ENCODE assay signal across 7 cellular contexts in genomic region chr1:204286841-204287387, GRCh38.
DNase-seq lines count a peak whose midpoint lies in the region; ATAC-seq and TF ChIP-seq lines count a peak whose summit lies in the region.

No MANE protein-coding gene starts in this region.

- H3K4ac ChIP-seq in IMR-90 (ENCODE audit: low read depth, low read length), result no peak overlapping the region
- no peak overlapping the region for H3K4ac ChIP-seq in mesenchymal stem cell (ENCODE audit: low read depth in 1 of 2, low read length in 2 of 2)

- H4K5ac ChIP-seq in IMR-90 (ENCODE audit: low read depth, low read length), result no peak overlapping the region

- in situ Hi-C loops in IMR-90 (cut with MboI; ENCODE audit: low sequenced_read_pairs), result no loop called here

- no peaks in the 10 kb centered on the region for H3K9me2 ChIP-seq in SU-DHL-6 (replicated peaks; ENCODE audit: insufficient read depth, low read length)

- H3K79me2 ChIP-seq in SU-DHL-6 (ENCODE audit: insufficient read depth, low read length), result no peaks in the 10 kb centered on the region

- POLR2A ChIA-PET in IMR-90 (lab: Charles Lee; ENCODE audit: unreplicated experiment) (no interaction called here), MCF 10A (lab: Yijun Ruan, JAX) (interaction anchor here (0.6 to 9.5 kb wide), 26 partner anchors 9 to 553 kb away, joined by 3 to 214 read pairs (median 6); no protein-coding TSS in a partner anchor)

- TF ChIP-seq RAD21 in IMR-90 (IDR thresholded peaks at IDR 0.05; ENCODE audit: low read length), result no peak

- no peak overlapping the region for H3K14ac ChIP-seq in IMR-90 (replicated peaks; ENCODE audit: low read depth, low read length)
- H3K14ac ChIP-seq in mesenchymal stem cell (ENCODE audit: low read length in 2 of 2), result no peak overlapping the region

- H4K91ac ChIP-seq in IMR-90 (ENCODE audit: insufficient read depth, low read depth, low read length) (no peak overlapping the region), mesenchymal stem cell (ENCODE audit: low read length) (peak overlapping the region; percentile 3)

- H3K27me3 Mint-ChIP-seq in MCF 10A (ENCODE audit: insufficient read depth, unreplicated experiment), result no peaks in the 10 kb centered on the region

- WGBS in IMR-90 (ENCODE audit: extremely low coverage in 2 of 2, insufficient read length in 1 of 2), 2 experiments, result 71% methylated on average over 1 of the region's 8 CpGs; no CpG with 5 or more reads in 1 of the 2 experiments
- 73% methylated on average over 6 of the region's 8 CpGs for WGBS in mesenchymal stem cell

- H3K4me1 Mint-ChIP-seq in MCF 10A (ENCODE audit: insufficient read depth, unreplicated experiment), result peaks cover 74% of the 10 kb centered on the region

- H3K23ac ChIP-seq in IMR-90 (ENCODE audit: low read depth, low read length), result no peak overlapping the region
- H3K23ac ChIP-seq in mesenchymal stem cell (ENCODE audit: low read length in 2 of 2), result no peak overlapping the region

- no peak overlapping the region for H3K4me3 ChIP-seq in IMR-90 (ENCODE audit: insufficient read depth, low read depth, low read length)
- peak overlapping the region; percentile 8 for H3K4me3 ChIP-seq in SU-DHL-6 (ENCODE audit: insufficient read depth, low read length, poor library complexity, severe bottlenecking)
- H3K4me3 ChIP-seq in mesenchymal stem cell (ENCODE audit: insufficient read depth in 1 of 2, low read depth in 1 of 2, low read length in 2 of 2), result no peak overlapping the region

- no peak overlapping the region for H2BK5ac ChIP-seq in IMR-90 (ENCODE audit: low read depth, low read length, poor library complexity, severe bottlenecking)
- no peak overlapping the region for H2BK5ac ChIP-seq in mesenchymal stem cell (ENCODE audit: low read depth, low read length, poor library complexity, severe bottlenecking)

- peaks cover 0 to 2% of the 10 kb centered on the region in 2 experiments; a peak in 1 of 4 replicates for H3K79me1 ChIP-seq in IMR-90 (ENCODE audit: low read depth in 1 of 2, low read length in 2 of 2)
- H3K79me1 ChIP-seq in mesenchymal stem cell (replicated peaks; ENCODE audit: low read length, poor library complexity, severe bottlenecking), result no peaks in the 10 kb centered on the region

- DNase-seq in IMR-90 (no peak), MCF 10A (ENCODE audit: unreplicated experiment) (peak; percentile 67), mesenchymal stem cell (peak; percentile 38), superior temporal gyrus (ENCODE audit: extremely low spot score) (peak; percentile 57), NCI-H82 treated with DMSO at 0.1 percent for 48 hours (lab: John Stamatoyannopoulos, UW; ENCODE audit: unreplicated experiment) (no peak)

- H2BK20ac ChIP-seq in IMR-90 (ENCODE audit: low read depth, low read length), result no peak overlapping the region

- intact Hi-C loops in IMR-90 (cut with micrococcal nuclease), result no loop called here
- intact Hi-C loops in MCF 10A (cut with micrococcal nuclease), result loop anchor here (5.0 kb wide), 1 partner anchor 55 kb away; no protein-coding TSS in a partner anchor

- H3K4me1 ChIP-seq in IMR-90 (ENCODE audit: control insufficient read depth, insufficient read depth, low read length) (peaks cover 16% of the 10 kb centered on the region), mesenchymal stem cell (ENCODE audit: control insufficient read depth, insufficient read depth, low read depth, low read length) (peaks cover 6% of the 10 kb centered on the region)

- no peak for ATAC-seq in IMR-90 (ENCODE audit: low read depth)
- no peak for ATAC-seq in GM21825 (IDR thresholded peaks at IDR 0.05; ENCODE audit: unreplicated experiment)

- H2BK12ac ChIP-seq in mesenchymal stem cell (ENCODE audit: low read length in 2 of 2), result peak overlapping the region in 1 of 2 experiments; percentile 72

- H3K4me2 ChIP-seq in IMR-90 (ENCODE audit: low read depth, low read length) (no peak overlapping the region), SU-DHL-6 (ENCODE audit: low read depth, low read length, poor library complexity, severe bottlenecking) (peak overlapping the region; percentile 44), mesenchymal stem cell (ENCODE audit: low read length, poor library complexity, severe bottlenecking) (no peak overlapping the region)

- H2BK15ac ChIP-seq in IMR-90 (ENCODE audit: low read depth, low read length) (peak overlapping the region; percentile 44; the same call in 1 of the 3 replicates), mesenchymal stem cell (ENCODE audit: low read depth, poor library complexity, severe bottlenecking) (peak overlapping the region; percentile 97)

- CTCF ChIA-PET in IMR-90 (lab: Yijun Ruan, JAX), result interaction anchor here (0.6 kb wide), 1 partner anchor 80 kb away, joined by 3 read pairs; no protein-coding TSS in a partner anchor
- CTCF ChIA-PET in MCF 10A (lab: Yijun Ruan, JAX), result interaction anchor here (0.6 to 7.5 kb wide), 23 partner anchors 8 to 1452 kb away, joined by 3 to 87 read pairs (median 4); partner anchors contain the start of gene GOLT1A

- H3K36me3 ChIP-seq in IMR-90 (ENCODE audit: control insufficient read depth, insufficient read depth, low read length) (no peaks in the 10 kb centered on the region), SU-DHL-6 (ENCODE audit: low read length) (no peaks in the 10 kb centered on the region), mesenchymal stem cell (ENCODE audit: control insufficient read depth in 1 of 2, insufficient read depth in 2 of 2, low read depth in 1 of 2, low read length in 2 of 2) (no peaks in the 10 kb centered on the region)

- H3K9me3 ChIP-seq in IMR-90 (ENCODE audit: control insufficient read depth, insufficient read depth, low read length), result no peaks in the 10 kb centered on the region
- H3K9me3 ChIP-seq in SU-DHL-6 (ENCODE audit: insufficient read depth, low read length), result no peaks in the 10 kb centered on the region
- no peaks in the 10 kb centered on the region for H3K9me3 ChIP-seq in mesenchymal stem cell (ENCODE audit: control insufficient read depth, low read length)

- H2BK120ac ChIP-seq in IMR-90 (ENCODE audit: low read depth, low read length) (no peak overlapping the region), mesenchymal stem cell (ENCODE audit: low read depth, low read length) (no peak overlapping the region)

- H3K27ac Mint-ChIP-seq in MCF 10A (ENCODE audit: low read depth, unreplicated experiment), result peak overlapping the region; percentile 88

- no peaks in the 10 kb centered on the region for H3F3A ChIP-seq in SU-DHL-6 (ENCODE audit: insufficient read depth)

- no peak for TF ChIP-seq POLR2A in IMR-90 (IDR thresholded peaks at IDR 0.05; ENCODE audit: low read depth, low read length)

- H2AK5ac ChIP-seq in IMR-90 (ENCODE audit: low read depth, low read length) (peak overlapping the region; percentile 23; the same call in 1 of the 2 replicates), mesenchymal stem cell (ENCODE audit: low read length, severe bottlenecking) (no peak overlapping the region)

- no peak overlapping the region for H2AK9ac ChIP-seq in IMR-90 (replicated peaks; ENCODE audit: low read depth, low read length, poor library complexity)

- dilution Hi-C loops in IMR-90 (cut with HindIII; ENCODE audit: low sequenced_read_pairs, unreplicated experiment), result no loop called here

- H3K9me3 Mint-ChIP-seq in MCF 10A (ENCODE audit: unreplicated experiment), result no peaks in the 10 kb centered on the region

- peaks cover 2% of the 10 kb centered on the region; the same call in 1 of the 2 replicates for H3K27me3 ChIP-seq in IMR-90 (ENCODE audit: control insufficient read depth, insufficient read depth, low read length)
- H3K27me3 ChIP-seq in SU-DHL-6 (ENCODE audit: low read length), result no peaks in the 10 kb centered on the region
- H3K27me3 ChIP-seq in mesenchymal stem cell (ENCODE audit: control insufficient read depth in 1 of 2, insufficient read depth in 1 of 2, low read length in 2 of 2), result peaks cover 70 to 73% of the 10 kb centered on the region in 2 experiments

- H4K20me1 ChIP-seq in IMR-90 (ENCODE audit: insufficient read depth, low read length) (no peaks in the 10 kb centered on the region), SU-DHL-6 (ENCODE audit: low read depth, low read length) (no peaks in the 10 kb centered on the region)

- TF ChIP-seq CTCF in IMR-90 (conservative IDR thresholded peaks at IDR 0.05; ENCODE audit: low read depth, low read length), result no peak
- TF ChIP-seq CTCF in SU-DHL-6 (IDR thresholded peaks at IDR 0.05; ENCODE audit: insufficient read depth, low read length, poor library complexity, severe bottlenecking), result no peak
- peak; percentile 14 for TF ChIP-seq CTCF in MCF 10A (IDR thresholded peaks at IDR 0.05; ENCODE audit: unreplicated experiment)

- H3K9ac ChIP-seq in IMR-90 (ENCODE audit: low read depth, low read length) (no peak overlapping the region), SU-DHL-6 (ENCODE audit: low read length) (peak overlapping the region; percentile 27), mesenchymal stem cell (ENCODE audit: low read length) (no peak overlapping the region)

- BruUV-seq in IMR-90 (replicated peaks; lab: Mats Ljungman, UMichigan) (no TSS peak), MCF 10A (replicated peaks; lab: Mats Ljungman, UMichigan) (no TSS peak)

- H3K4me3 Mint-ChIP-seq in MCF 10A (ENCODE audit: unreplicated experiment), result peak overlapping the region; percentile 89

- H4K8ac ChIP-seq in IMR-90 (ENCODE audit: low read depth in 2 of 2, low read length in 2 of 2) (0 out of 4 replicates have a peak overlapping the region, but pooled peaks of 1 of the 2 experiments have one; percentile 23), mesenchymal stem cell (ENCODE audit: low read length) (no peak overlapping the region)

- no peak overlapping the region for H3K27ac ChIP-seq in IMR-90 (ENCODE audit: insufficient read depth, low read length)
- no peak overlapping the region for H3K27ac ChIP-seq in SU-DHL-6 (ENCODE audit: low read depth, low read length)
- no peak overlapping the region for H3K27ac ChIP-seq in mesenchymal stem cell (ENCODE audit: low read length, poor library complexity, severe bottlenecking)

- peaks cover 10% of the 10 kb centered on the region for H3K36me3 Mint-ChIP-seq in MCF 10A (ENCODE audit: insufficient read depth, unreplicated experiment)

- peaks cover 4% of the 10 kb centered on the region; the same call in 1 of the 2 replicates for H3K9me1 ChIP-seq in IMR-90 (ENCODE audit: insufficient read depth, low read length)

- H3K18ac ChIP-seq in IMR-90 (ENCODE audit: low read depth, low read length), result no peak overlapping the region
- peak overlapping the region in 1 of 2 experiments; percentile 64 for H3K18ac ChIP-seq in mesenchymal stem cell (ENCODE audit: low read depth in 1 of 2, low read length in 2 of 2)

- H3K56ac ChIP-seq in IMR-90 (ENCODE audit: extremely low read depth, insufficient read depth, low read length), result no peak overlapping the region

- peak overlapping the region; percentile 47 for H2AFZ ChIP-seq in IMR-90 (replicated peaks; ENCODE audit: low read length, poor library complexity)
- H2AFZ ChIP-seq in SU-DHL-6 (ENCODE audit: low read depth, low read length, severe bottlenecking), result peak overlapping the region; percentile 36
- H2AFZ ChIP-seq in mesenchymal stem cell (ENCODE audit: low read depth, low read length), result no peak overlapping the region

Comparison
In these comparisons a context has a peak if more than half of its experiments do, and no peak if none do; other contexts are left out.
1. DNase-seq: peak in MCF 10A (single experiment), mesenchymal stem cell (single experiment) and superior temporal gyrus (single experiment); none in IMR-90 (single experiment) and NCI-H82 treated with DMSO at 0.1 percent for 48 hours (single experiment).